1 cellular context compared by ENCODE assay signal in the genomic region with DNA sequence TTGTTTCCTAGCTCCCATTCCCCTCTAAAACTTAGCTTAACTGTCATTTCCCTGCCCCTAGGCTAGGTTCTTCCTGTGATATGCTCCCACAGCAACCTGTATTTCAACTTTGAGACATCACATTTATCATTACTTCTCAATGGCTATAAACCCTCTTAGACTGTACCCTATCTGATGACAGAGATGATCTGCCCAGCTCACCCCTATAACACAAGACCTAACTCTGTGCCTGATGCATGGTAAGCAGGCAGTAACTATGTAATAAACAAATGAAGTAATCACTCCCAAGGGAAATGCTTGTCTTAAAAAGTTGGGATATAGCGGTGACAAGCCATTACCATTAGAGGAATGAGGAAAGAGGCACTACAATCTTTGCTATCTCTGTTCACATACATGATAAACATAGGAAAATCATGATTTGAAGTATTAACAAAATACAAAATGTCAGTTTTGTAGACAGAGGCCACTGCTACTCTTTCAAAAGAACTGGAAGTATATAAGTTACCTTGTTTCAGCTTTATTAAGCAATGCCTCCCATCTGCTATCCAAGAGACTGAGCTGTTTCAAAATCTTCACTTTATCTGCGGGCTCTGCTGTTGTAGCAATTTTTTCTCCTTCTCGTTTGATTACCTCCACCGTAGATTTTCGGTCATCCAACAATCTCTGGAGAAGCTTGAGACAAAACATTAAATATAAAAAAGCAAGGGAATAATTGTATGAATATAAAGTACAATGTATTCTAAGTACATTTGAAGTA.
A peak's percentile ranks its signal among the peaks of the same experiment; 100 is the strongest.
TF ChIP-seq lines count a peak whose summit lies in the region.

No MANE protein-coding gene starts in this region.

TF ChIP-seq in HEK293, 187 proteins besides CTCF, POLR2A, EP300 and RAD21 (continued from another document and continues in another):
- TF ChIP-seq, protein P1, sequence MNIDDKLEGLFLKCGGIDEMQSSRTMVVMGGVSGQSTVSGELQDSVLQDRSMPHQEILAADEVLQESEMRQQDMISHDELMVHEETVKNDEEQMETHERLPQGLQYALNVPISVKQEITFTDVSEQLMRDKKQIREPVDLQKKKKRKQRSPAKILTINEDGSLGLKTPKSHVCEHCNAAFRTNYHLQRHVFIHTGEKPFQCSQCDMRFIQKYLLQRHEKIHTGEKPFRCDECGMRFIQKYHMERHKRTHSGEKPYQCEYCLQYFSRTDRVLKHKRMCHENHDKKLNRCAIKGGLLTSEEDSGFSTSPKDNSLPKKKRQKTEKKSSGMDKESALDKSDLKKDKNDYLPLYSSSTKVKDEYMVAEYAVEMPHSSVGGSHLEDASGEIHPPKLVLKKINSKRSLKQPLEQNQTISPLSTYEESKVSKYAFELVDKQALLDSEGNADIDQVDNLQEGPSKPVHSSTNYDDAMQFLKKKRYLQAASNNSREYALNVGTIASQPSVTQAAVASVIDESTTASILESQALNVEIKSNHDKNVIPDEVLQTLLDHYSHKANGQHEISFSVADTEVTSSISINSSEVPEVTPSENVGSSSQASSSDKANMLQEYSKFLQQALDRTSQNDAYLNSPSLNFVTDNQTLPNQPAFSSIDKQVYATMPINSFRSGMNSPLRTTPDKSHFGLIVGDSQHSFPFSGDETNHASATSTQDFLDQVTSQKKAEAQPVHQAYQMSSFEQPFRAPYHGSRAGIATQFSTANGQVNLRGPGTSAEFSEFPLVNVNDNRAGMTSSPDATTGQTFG (tag by site-specific recombination; IDR thresholded peaks at IDR 0.05; ENCODE audit: borderline replicate concordance) = no peak
- TF ChIP-seq FEZF1 (tag by site-specific recombination; IDR thresholded peaks at IDR 0.05) (no peak), ZFP37 (tag by site-specific recombination; IDR thresholded peaks at IDR 0.05) (no peak), ZNF677 (tag by site-specific recombination; IDR thresholded peaks at IDR 0.05) (no peak), TRIM28 (IDR thresholded peaks at IDR 0.05; ENCODE audit: borderline replicate concordance, low read length) (no peak), ZNF37A (tag by site-specific recombination; IDR thresholded peaks at IDR 0.05) (no peak), ZNF114 (tag by site-specific recombination; IDR thresholded peaks at IDR 0.05) (no peak), ZNF514 (tag by site-specific recombination; IDR thresholded peaks at IDR 0.05) (no peak), ATF2 (tag by site-specific recombination; IDR thresholded peaks at IDR 0.05; ENCODE audit: low read depth) (0 out of 2 replicates have a peak, but pooled peaks have one; percentile 17), ZNF239 (tag by site-specific recombination; IDR thresholded peaks at IDR 0.05) (no peak), ZNF184 (tag by site-specific recombination; IDR thresholded peaks at IDR 0.05) (no peak), ZNF561 (tag by site-specific recombination; IDR thresholded peaks at IDR 0.05; ENCODE audit: borderline replicate concordance) (no peak), ZFHX2 (tag by site-specific recombination; conservative IDR thresholded peaks at IDR 0.05) (no peak), HOXA7 (CRISPR knock-in tag; IDR thresholded peaks at IDR 0.05; ENCODE audit: borderline replicate concordance) (no peak), ZBTB20 (tag by site-specific recombination; IDR thresholded peaks at IDR 0.05) (peak; percentile 76), ZNF501 (tag by site-specific recombination; IDR thresholded peaks at IDR 0.05) (no peak), ZNF292 (tag by site-specific recombination; IDR thresholded peaks at IDR 0.05; ENCODE audit: borderline replicate concordance, low read depth) (no peak), ZNF571 (tag by site-specific recombination; IDR thresholded peaks at IDR 0.05) (no peak), ZNF423 (tag by site-specific recombination; IDR thresholded peaks at IDR 0.05) (no peak), ZNF132 (tag by site-specific recombination; IDR thresholded peaks at IDR 0.05; ENCODE audit: borderline replicate concordance) (no peak), ZNF670 (tag by site-specific recombination; IDR thresholded peaks at IDR 0.05; ENCODE audit: low read depth) (no peak), ZNF488 (tag by site-specific recombination; IDR thresholded peaks at IDR 0.05) (no peak), ZBTB8A (tag by site-specific recombination; IDR thresholded peaks at IDR 0.05) (no peak), ZNF324 (tag by site-specific recombination; IDR thresholded peaks at IDR 0.05) (no peak), HIC1 (tag by site-specific recombination; IDR thresholded peaks at IDR 0.05) (no peak), OSR2 (tag by site-specific recombination; IDR thresholded peaks at IDR 0.05) (peak; percentile 43; the same call in 1 of the 2 replicates), ZNF792 (tag by site-specific recombination; IDR thresholded peaks at IDR 0.05) (no peak), ZNF335 (tag by site-specific recombination; conservative IDR thresholded peaks at IDR 0.05) (no peak), ZNF585B (tag by site-specific recombination; IDR thresholded peaks at IDR 0.05) (no peak), SETDB1 (IDR thresholded peaks at IDR 0.05; ENCODE audit: insufficient read length, low read length) (no peak), ZNF600 (tag by site-specific recombination; IDR thresholded peaks at IDR 0.05) (0 out of 2 replicates have a peak, but pooled peaks have one; percentile 28), OVOL3 (tag by site-specific recombination; IDR thresholded peaks at IDR 0.05) (no peak), ZNF558 (tag by site-specific recombination; IDR thresholded peaks at IDR 0.05) (peak; percentile 52; the same call in 1 of the 2 replicates), MZF1 (tag by site-specific recombination; IDR thresholded peaks at IDR 0.05; ENCODE audit: borderline replicate concordance) (0 out of 2 replicates have a peak, but pooled peaks have one; percentile 10), ZNF692 (tag by site-specific recombination; IDR thresholded peaks at IDR 0.05) (no peak), YY1 (tag by site-specific recombination; IDR thresholded peaks at IDR 0.05) (no peak), ZNF155 (tag by site-specific recombination; IDR thresholded peaks at IDR 0.05) (no peak), ZBTB6 (tag by site-specific recombination; IDR thresholded peaks at IDR 0.05) (no peak), ZNF112 (tag by site-specific recombination; IDR thresholded peaks at IDR 0.05) (no peak), ZNF341 (tag by site-specific recombination; IDR thresholded peaks at IDR 0.05; ENCODE audit: low read depth) (no peak)
- TF ChIP-seq, protein P2, sequence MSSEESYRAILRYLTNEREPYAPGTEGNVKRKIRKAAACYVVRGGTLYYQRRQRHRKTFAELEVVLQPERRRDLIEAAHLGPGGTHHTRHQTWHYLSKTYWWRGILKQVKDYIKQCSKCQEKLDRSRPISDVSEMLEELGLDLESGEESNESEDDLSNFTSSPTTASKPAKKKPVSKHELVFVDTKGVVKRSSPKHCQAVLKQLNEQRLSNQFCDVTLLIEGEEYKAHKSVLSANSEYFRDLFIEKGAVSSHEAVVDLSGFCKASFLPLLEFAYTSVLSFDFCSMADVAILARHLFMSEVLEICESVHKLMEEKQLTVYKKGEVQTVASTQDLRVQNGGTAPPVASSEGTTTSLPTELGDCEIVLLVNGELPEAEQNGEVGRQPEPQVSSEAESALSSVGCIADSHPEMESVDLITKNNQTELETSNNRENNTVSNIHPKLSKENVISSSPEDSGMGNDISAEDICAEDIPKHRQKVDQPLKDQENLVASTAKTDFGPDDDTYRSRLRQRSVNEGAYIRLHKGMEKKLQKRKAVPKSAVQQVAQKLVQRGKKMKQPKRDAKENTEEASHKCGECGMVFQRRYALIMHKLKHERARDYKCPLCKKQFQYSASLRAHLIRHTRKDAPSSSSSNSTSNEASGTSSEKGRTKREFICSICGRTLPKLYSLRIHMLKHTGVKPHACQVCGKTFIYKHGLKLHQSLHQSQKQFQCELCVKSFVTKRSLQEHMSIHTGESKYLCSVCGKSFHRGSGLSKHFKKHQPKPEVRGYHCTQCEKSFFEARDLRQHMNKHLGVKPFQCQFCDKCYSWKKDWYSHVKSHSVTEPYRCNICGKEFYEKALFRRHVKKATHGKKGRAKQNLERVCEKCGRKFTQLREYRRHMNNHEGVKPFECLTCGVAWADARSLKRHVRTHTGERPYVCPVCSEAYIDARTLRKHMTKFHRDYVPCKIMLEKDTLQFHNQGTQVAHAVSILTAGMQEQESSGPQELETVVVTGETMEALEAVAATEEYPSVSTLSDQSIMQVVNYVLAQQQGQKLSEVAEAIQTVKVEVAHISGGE (tag by site-specific recombination; conservative IDR thresholded peaks at IDR 0.05; ENCODE audit: low read depth) = no peak
- TF ChIP-seq, protein P3, sequence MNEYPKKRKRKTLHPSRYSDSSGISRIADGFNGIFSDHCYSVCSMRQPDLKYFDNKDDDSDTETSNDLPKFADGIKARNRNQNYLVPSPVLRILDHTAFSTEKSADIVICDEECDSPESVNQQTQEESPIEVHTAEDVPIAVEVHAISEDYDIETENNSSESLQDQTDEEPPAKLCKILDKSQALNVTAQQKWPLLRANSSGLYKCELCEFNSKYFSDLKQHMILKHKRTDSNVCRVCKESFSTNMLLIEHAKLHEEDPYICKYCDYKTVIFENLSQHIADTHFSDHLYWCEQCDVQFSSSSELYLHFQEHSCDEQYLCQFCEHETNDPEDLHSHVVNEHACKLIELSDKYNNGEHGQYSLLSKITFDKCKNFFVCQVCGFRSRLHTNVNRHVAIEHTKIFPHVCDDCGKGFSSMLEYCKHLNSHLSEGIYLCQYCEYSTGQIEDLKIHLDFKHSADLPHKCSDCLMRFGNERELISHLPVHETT (tag by site-specific recombination; IDR thresholded peaks at IDR 0.05) = no peak
- TF ChIP-seq, protein P4, sequence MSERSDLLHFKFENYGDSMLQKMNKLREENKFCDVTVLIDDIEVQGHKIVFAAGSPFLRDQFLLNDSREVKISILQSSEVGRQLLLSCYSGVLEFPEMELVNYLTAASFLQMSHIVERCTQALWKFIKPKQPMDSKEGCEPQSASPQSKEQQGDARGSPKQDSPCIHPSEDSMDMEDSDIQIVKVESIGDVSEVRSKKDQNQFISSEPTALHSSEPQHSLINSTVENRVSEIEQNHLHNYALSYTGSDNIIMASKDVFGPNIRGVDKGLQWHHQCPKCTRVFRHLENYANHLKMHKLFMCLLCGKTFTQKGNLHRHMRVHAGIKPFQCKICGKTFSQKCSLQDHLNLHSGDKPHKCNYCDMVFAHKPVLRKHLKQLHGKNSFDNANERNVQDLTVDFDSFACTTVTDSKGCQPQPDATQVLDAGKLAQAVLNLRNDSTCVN (tag by site-specific recombination; optimal IDR thresholded peaks at IDR 0.05) = no peak
